Comparison of ENCODE assay signal across 13 cellular contexts in the genomic region with DNA sequence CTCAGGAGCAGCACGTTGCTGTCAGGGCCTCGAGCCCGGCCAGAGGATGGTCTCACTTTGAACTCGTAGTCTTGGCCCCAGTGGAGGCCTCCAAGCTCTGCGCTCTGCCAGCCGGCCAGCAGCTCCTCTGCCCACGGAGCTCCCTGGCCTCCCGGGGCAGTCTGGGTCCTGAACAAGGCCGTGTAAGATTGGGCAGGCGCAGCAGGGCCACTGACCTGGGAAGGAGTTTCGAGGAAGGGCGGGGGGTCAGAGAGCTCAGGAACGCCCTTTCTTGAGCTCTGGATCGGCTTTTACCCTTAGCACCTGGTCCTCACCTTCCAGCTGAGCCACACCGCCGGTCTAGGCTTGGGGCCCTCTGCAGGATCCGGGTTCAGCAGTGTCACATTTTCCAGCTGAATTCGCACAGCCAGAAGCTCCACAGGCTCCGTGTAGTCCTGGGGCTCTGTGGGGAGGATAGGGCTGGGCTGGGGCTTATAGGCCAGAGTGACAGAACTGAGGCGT. TPM values are rescaled to one million over a fixed set of nuclear protein-coding genes. Genes with fewer than 3 reads are reported as not detected.
DNase-seq lines count a peak whose midpoint lies in the region; ATAC-seq lines count a peak whose summit lies in the region.
"Had no signal": no experiment of that assay in that cellular context is flagged by ENCODE, and none has a peak within 500 bp of the region (broad histone marks: within the 10 kb centered on the region; RNA-seq: fewer than 3 reads in every experiment).

No MANE protein-coding gene starts in this region.

- ATAC-seq in activated T-cell treated with anti-CD3 and anti-CD28 coated beads, Interleukin-2, amount 50 U/mL, for 72 hours (replicated peaks in 1 of 2) = no peak

- no peaks in the 10 kb centered on the region for H3K36me3 Mint-ChIP-seq in activated T-cell treated with anti-CD3 and anti-CD28 coated beads, Interleukin-2, amount 50 U/mL, for 72 hours (ENCODE audit: insufficient read depth in 2 of 2)
- H3K36me3 Mint-ChIP-seq: activated naive CD8-positive, alpha-beta T cell treated with anti-CD3 and anti-CD28 coated beads, Interleukin-2, amount 10 ng/mL, durations not matched to agents 7 days and 5 days had no signal

- no peaks in the 10 kb centered on the region for H3K4me1 Mint-ChIP-seq in activated T-cell treated with anti-CD3 and anti-CD28 coated beads, Interleukin-2, amount 50 U/mL, for 72 hours (ENCODE audit: low read depth)
- H3K4me1 Mint-ChIP-seq: activated B cell treated with CpG ODN at 0.5 μM for 24 hours had no signal

- H3K27me3 Mint-ChIP-seq in activated T-cell treated with anti-CD3 and anti-CD28 coated beads, Interleukin-2, amount 50 U/mL, for 72 hours (ENCODE audit: low read depth) = peaks cover 11% of the 10 kb centered on the region

- DNase-seq in D341Med (ENCODE audit: low spot score) = peak; percentile 14
- no peak for DNase-seq in HK-2 (ENCODE audit: unreplicated experiment)
- DNase-seq in activated T-cell treated with anti-CD3 and anti-CD28 coated beads, Interleukin-2, amount 50 U/mL, for 72 hours = no peak
- DNase-seq: activated B cell treated with CpG ODN at 0.5 μM for 24 hours; activated CD8-positive, alpha-beta memory T cell treated with anti-CD3 and anti-CD28 coated beads, Interleukin-2, amount 50 U/mL, for 48 hours; activated naive CD8-positive, alpha-beta T cell treated with anti-CD3 and anti-CD28 coated beads, Interleukin-2, amount 10 ng/mL, durations not matched to agents 7 days and 5 days; Calu3; cerebellar nuclear complex; NCI-H1436; NCI-H446 treated with DMSO at 0.1 percent for 48 hours; OCI-M1; stimulated activated CD4-positive, alpha-beta T cell treated with anti-CD3 and anti-CD28 coated beads, Interleukin-1b, Interleukin-23, amount 100 ng/mL, for 48 hours had no signal

- no peak overlapping the region for H3K27ac Mint-ChIP-seq in activated T-cell treated with anti-CD3 and anti-CD28 coated beads, Interleukin-2, amount 50 U/mL, for 72 hours
- H3K27ac Mint-ChIP-seq: activated B cell treated with CpG ODN at 0.5 μM for 24 hours; activated naive CD8-positive, alpha-beta T cell treated with anti-CD3 and anti-CD28 coated beads, Interleukin-2, amount 10 ng/mL, durations not matched to agents 7 days and 5 days had no signal

- no peak overlapping the region for H3K4me3 Mint-ChIP-seq in activated T-cell treated with anti-CD3 and anti-CD28 coated beads, Interleukin-2, amount 50 U/mL, for 72 hours
- H3K4me3 Mint-ChIP-seq: activated B cell treated with CpG ODN at 0.5 μM for 24 hours; activated naive CD8-positive, alpha-beta T cell treated with anti-CD3 and anti-CD28 coated beads, Interleukin-2, amount 10 ng/mL, durations not matched to agents 7 days and 5 days had no signal

- peak overlapping the region; percentile 25 for H3K27ac ChIP-seq in layer of hippocampus (ENCODE audit: low read depth, low read length)

- no peaks in the 10 kb centered on the region for H3K9me3 Mint-ChIP-seq in activated T-cell treated with anti-CD3 and anti-CD28 coated beads, Interleukin-2, amount 50 U/mL, for 72 hours
- H3K9me3 Mint-ChIP-seq: activated B cell treated with CpG ODN at 0.5 μM for 24 hours; activated naive CD8-positive, alpha-beta T cell treated with anti-CD3 and anti-CD28 coated beads, Interleukin-2, amount 10 ng/mL, durations not matched to agents 7 days and 5 days had no signal

- no peaks in the 10 kb centered on the region for H3K27me3 ChIP-seq in layer of hippocampus (ENCODE audit: control insufficient read depth, insufficient read depth, low read length)

RNA-seq across cellular contexts. Expression of gene ROBO4, which starts 2.1 kb away (rescaled TPM):
- total RNA-seq in activated T-cell treated with anti-CD3 and anti-CD28 coated beads, Interleukin-2, amount 50 U/mL, for 72 hours = not detected
- total RNA-seq: activated B cell treated with CpG ODN at 0.5 μM for 24 hours; activated naive CD8-positive, alpha-beta T cell treated with anti-CD3 and anti-CD28 coated beads, Interleukin-2, amount 10 ng/mL, durations not matched to agents 7 days and 5 days; Calu3 had no signal

RNA-seq across cellular contexts. Expression of gene HEPN1, which starts 23.5 kb away (rescaled TPM):
- total RNA-seq in activated T-cell treated with anti-CD3 and anti-CD28 coated beads, Interleukin-2, amount 50 U/mL, for 72 hours = not detected
- total RNA-seq: activated B cell treated with CpG ODN at 0.5 μM for 24 hours; activated naive CD8-positive, alpha-beta T cell treated with anti-CD3 and anti-CD28 coated beads, Interleukin-2, amount 10 ng/mL, durations not matched to agents 7 days and 5 days; Calu3 had no signal

RNA-seq across cellular contexts. Expression of gene ROBO3, which starts 30.3 kb away (rescaled TPM):
- 10 to 100 TPM; 21.5 to 26.6 TPM for total RNA-seq in activated T-cell treated with anti-CD3 and anti-CD28 coated beads, Interleukin-2, amount 50 U/mL, for 72 hours

RNA-seq across cellular contexts. Expression of gene HEPACAM, which starts 40.3 kb away (rescaled TPM):
- not detected for total RNA-seq in activated T-cell treated with anti-CD3 and anti-CD28 coated beads, Interleukin-2, amount 50 U/mL, for 72 hours
- total RNA-seq: activated B cell treated with CpG ODN at 0.5 μM for 24 hours; activated naive CD8-positive, alpha-beta T cell treated with anti-CD3 and anti-CD28 coated beads, Interleukin-2, amount 10 ng/mL, durations not matched to agents 7 days and 5 days; Calu3 had no signal

RNA-seq across cellular contexts. Expression of gene CCDC15, which starts 58.5 kb away (rescaled TPM):
- total RNA-seq in activated T-cell treated with anti-CD3 and anti-CD28 coated beads, Interleukin-2, amount 50 U/mL, for 72 hours = 1 to 10 TPM; 9.1 to 9.9 TPM
